11 cellular contexts compared by ENCODE assay signal in genomic region chr3:177836671-177837070, GRCh38.
DNase-seq lines count a peak whose midpoint lies in the region; ATAC-seq and TF ChIP-seq lines count a peak whose summit lies in the region.
"Had no signal": no experiment of that assay in that cellular context is flagged by ENCODE, and none has a peak within 500 bp of the region (broad histone marks: within the 10 kb centered on the region; RNA-seq: fewer than 3 reads in every experiment).

No MANE protein-coding gene starts in this region.

- intact Hi-C loops in lower lobe of right lung (cut with DNase I), result no loop called here

- H3K9me3 Mint-ChIP-seq in brain, result peaks cover 0 to 5% (median 0%) of the 10 kb centered on the region in 5 experiments
- no peaks in the 10 kb centered on the region for H3K9me3 Mint-ChIP-seq in activated naive CD4-positive, alpha-beta T cell treated with anti-CD3 and anti-CD28 coated beads, Interleukin-2, amount 10 ng/mL, durations not matched to agents 7 days and 5 days
- H3K9me3 Mint-ChIP-seq: stimulated activated memory B cell treated with anti-CD40 and anti-IgM and Interleukin-4, amounts not matched to agents 10 μg/mL and 1 μg/mL and 100 μg/mL, for 72 hours had no signal

- peak overlapping the region in 4 of 5 experiments; percentile 30 to 88 (median 85) for H3K27ac Mint-ChIP-seq in brain
- H3K27ac Mint-ChIP-seq in activated naive CD4-positive, alpha-beta T cell treated with anti-CD3 and anti-CD28 coated beads, Interleukin-2, amount 10 ng/mL, durations not matched to agents 7 days and 5 days, result no peak overlapping the region
- H3K27ac Mint-ChIP-seq: stimulated activated memory B cell treated with anti-CD40 and anti-IgM and Interleukin-4, amounts not matched to agents 10 μg/mL and 1 μg/mL and 100 μg/mL, for 72 hours had no signal

- ATAC-seq in lower lobe of right lung (peak; percentile 27 to 62), HG02798 (IDR thresholded peaks at IDR 0.05; ENCODE audit: poor library complexity, unreplicated experiment) (no peak)
- ATAC-seq: stimulated activated memory B cell treated with anti-CD40 and anti-IgM and Interleukin-4, amounts not matched to agents 10 μg/mL and 1 μg/mL and 100 μg/mL, for 72 hours had no signal

- H3K9me3 ChIP-seq in lower lobe of right lung, result no peaks in the 10 kb centered on the region

- H3K27ac ChIP-seq in lower lobe of right lung, result no peak overlapping the region

- H3K36me3 ChIP-seq in lower lobe of right lung, result no peaks in the 10 kb centered on the region

- DNase-seq in AG10803 (ENCODE audit: low read depth), result peak; percentile 71
- DNase-seq in NCI-H1436 treated with DMSO at 0.1 percent for 48 hours (lab: John Stamatoyannopoulos, UW), result peak; percentile 39
- DNase-seq in lower lobe of right lung, result no peak
- no peak for DNase-seq in activated naive CD4-positive, alpha-beta T cell treated with anti-CD3 and anti-CD28 coated beads, Interleukin-2, amount 10 ng/mL, durations not matched to agents 7 days and 5 days
- no peak for DNase-seq in HUDEP-2 (lab: John Stamatoyannopoulos, UW; ENCODE audit: unreplicated experiment in 76 of 76)
- DNase-seq in GM03348 (ENCODE audit: low spot score), result no peak
- DNase-seq: activated CD8-positive, alpha-beta memory T cell treated with anti-CD3 and anti-CD28 coated beads for 24 hours; NCI-H2171 had no signal

- H3K4me1 ChIP-seq in lower lobe of right lung, result peaks cover 30% of the 10 kb centered on the region

- TF ChIP-seq CTCF in AG10803 (conservative IDR thresholded peaks at IDR 0.05; ENCODE audit: low read length) (no peak), brain (conservative IDR thresholded peaks at IDR 0.05) (no peak), lower lobe of right lung (IDR thresholded peaks at IDR 0.05) (no peak)

- H3K4me3 Mint-ChIP-seq in brain, result no peak overlapping the region
- H3K4me3 Mint-ChIP-seq in activated naive CD4-positive, alpha-beta T cell treated with anti-CD3 and anti-CD28 coated beads, Interleukin-2, amount 10 ng/mL, durations not matched to agents 7 days and 5 days, result no peak overlapping the region
- H3K4me3 Mint-ChIP-seq: stimulated activated memory B cell treated with anti-CD40 and anti-IgM and Interleukin-4, amounts not matched to agents 10 μg/mL and 1 μg/mL and 100 μg/mL, for 72 hours had no signal

- H3K4me1 Mint-ChIP-seq in brain, result peaks cover 64% of the 10 kb centered on the region
- no peaks in the 10 kb centered on the region for H3K4me1 Mint-ChIP-seq in activated naive CD4-positive, alpha-beta T cell treated with anti-CD3 and anti-CD28 coated beads, Interleukin-2, amount 10 ng/mL, durations not matched to agents 7 days and 5 days
- H3K4me1 Mint-ChIP-seq: stimulated activated memory B cell treated with anti-CD40 and anti-IgM and Interleukin-4, amounts not matched to agents 10 μg/mL and 1 μg/mL and 100 μg/mL, for 72 hours had no signal

- CTCF ChIA-PET in activated naive CD4-positive, alpha-beta T cell treated with anti-CD3 and anti-CD28 coated beads, Interleukin-2, amount 10 ng/mL, durations not matched to agents 7 days and 5 days (lab: Charles Lee), result interaction anchor here (0.6 kb wide), 1 partner anchor 602 kb away, joined by 3 read pairs; no protein-coding TSS in a partner anchor

- H3K27me3 Mint-ChIP-seq in brain, result no peaks in the 10 kb centered on the region
- no peaks in the 10 kb centered on the region for H3K27me3 Mint-ChIP-seq in activated naive CD4-positive, alpha-beta T cell treated with anti-CD3 and anti-CD28 coated beads, Interleukin-2, amount 10 ng/mL, durations not matched to agents 7 days and 5 days
- H3K27me3 Mint-ChIP-seq: stimulated activated memory B cell treated with anti-CD40 and anti-IgM and Interleukin-4, amounts not matched to agents 10 μg/mL and 1 μg/mL and 100 μg/mL, for 72 hours had no signal

- H3K27me3 ChIP-seq in lower lobe of right lung (ENCODE audit: low read depth), result no peaks in the 10 kb centered on the region

- no peaks in the 10 kb centered on the region for H3K36me3 Mint-ChIP-seq in brain
- H3K36me3 Mint-ChIP-seq in activated naive CD4-positive, alpha-beta T cell treated with anti-CD3 and anti-CD28 coated beads, Interleukin-2, amount 10 ng/mL, durations not matched to agents 7 days and 5 days, result no peaks in the 10 kb centered on the region
- H3K36me3 Mint-ChIP-seq: stimulated activated memory B cell treated with anti-CD40 and anti-IgM and Interleukin-4, amounts not matched to agents 10 μg/mL and 1 μg/mL and 100 μg/mL, for 72 hours had no signal

- H3K4me3 ChIP-seq in AG10803 (ENCODE audit: low read length) (no peak overlapping the region), lower lobe of right lung (no peak overlapping the region)

Comparison
In these comparisons a context has a peak if more than half of its experiments do, and no peak if none do; other contexts are left out.
1. DNase-seq: peak in AG10803 (single experiment) and NCI-H1436 treated with DMSO at 0.1 percent for 48 hours (single experiment); none in lower lobe of right lung (single experiment), activated naive CD4-positive, alpha-beta T cell treated with anti-CD3 and anti-CD28 coated beads, Interleukin-2, amount 10 ng/mL, durations not matched to agents 7 days and 5 days (single experiment), HUDEP-2 (0 of 76) and GM03348 (single experiment).